Comparison of ENCODE assay signal across 15 cellular contexts in the genomic region with DNA sequence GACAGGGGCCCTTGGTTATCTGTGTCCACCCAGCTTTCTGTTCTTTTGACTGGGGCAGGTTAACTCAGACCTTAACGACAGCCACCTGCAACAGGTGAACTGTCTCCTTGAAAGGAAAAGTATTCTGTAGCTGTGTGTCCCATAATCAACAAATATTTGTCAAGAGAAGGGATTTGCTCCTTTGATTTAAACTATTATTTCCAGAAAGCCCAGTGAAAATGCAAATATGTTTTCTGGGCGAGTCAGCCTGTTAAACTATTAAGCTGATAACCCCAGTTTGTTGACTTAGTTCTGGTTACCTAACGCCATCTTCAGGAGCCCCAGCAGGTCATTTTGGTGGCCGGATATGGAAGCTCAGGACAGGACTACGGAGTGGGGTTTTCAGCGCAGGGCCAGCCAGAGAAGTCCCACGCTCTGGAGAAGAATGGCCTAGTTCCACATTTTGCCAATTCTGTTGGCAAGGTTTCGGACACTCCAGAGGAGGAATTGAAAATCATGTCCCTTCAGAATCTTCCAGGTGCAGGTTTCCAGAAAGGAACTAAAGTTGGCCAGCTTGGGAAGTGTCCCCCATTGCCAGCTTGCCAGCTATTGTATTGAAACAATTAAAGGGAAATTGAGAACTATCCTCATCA. TPM values are rescaled to one million over a fixed set of nuclear protein-coding genes. Genes with fewer than 3 reads are reported as not detected.
"Had no signal": no experiment of that assay in that cellular context is flagged by ENCODE, and none has a peak within 500 bp of the region (broad histone marks: within the 10 kb centered on the region; RNA-seq: fewer than 3 reads in every experiment).

No MANE protein-coding gene starts in this region.

- H3K9me3 ChIP-seq: ovary, tibial nerve had no signal

- H3K4me1 ChIP-seq: breast epithelium had no signal

- H3K27me3 ChIP-seq: breast epithelium, ovary, tibial nerve had no signal

- DNase-seq: activated CD4-positive, alpha-beta T cell treated with anti-CD3 and anti-CD28 coated beads for 1 hour; activated CD4-positive, alpha-beta T cell treated with anti-CD3 and anti-CD28 coated beads, Interleukin-2, amount 50 U/mL, for 48 hours; activated naive CD8-positive, alpha-beta T cell treated with anti-CD3 and anti-CD28 coated beads, Interleukin-2, amount 10 ng/mL, durations not matched to agents 7 days and 5 days; activated T-cell treated with anti-CD3 and anti-CD28 coated beads, Interleukin-2, amount 50 U/mL, for 48 hours; anterior cingulate cortex; glutamatergic neuron; immature natural killer cell; mammary epithelial cell; nephron progenitor cell; ovary; retina had no signal

- H3K27ac ChIP-seq: breast epithelium, ovary, tibial nerve had no signal

- H3K4me2 ChIP-seq: smooth muscle cell had no signal

- H3K36me3 ChIP-seq: breast epithelium, ovary, tibial nerve had no signal

- H3K4me3 ChIP-seq: breast epithelium, ovary, smooth muscle cell, tibial nerve had no signal

RNA-seq across cellular contexts. Expression of a gene that starts 54.5 kb away (rescaled TPM):
- total RNA-seq: activated naive CD8-positive, alpha-beta T cell treated with anti-CD3 and anti-CD28 coated beads, Interleukin-2, amount 10 ng/mL, durations not matched to agents 7 days and 5 days; dermis microvascular lymphatic vessel endothelial cell; mammary epithelial cell had no signal
- polyA plus RNA-seq: immature natural killer cell, mammary epithelial cell had no signal
